Comparison of ENCODE assay signal across 1 cellular context in the genomic region with DNA sequence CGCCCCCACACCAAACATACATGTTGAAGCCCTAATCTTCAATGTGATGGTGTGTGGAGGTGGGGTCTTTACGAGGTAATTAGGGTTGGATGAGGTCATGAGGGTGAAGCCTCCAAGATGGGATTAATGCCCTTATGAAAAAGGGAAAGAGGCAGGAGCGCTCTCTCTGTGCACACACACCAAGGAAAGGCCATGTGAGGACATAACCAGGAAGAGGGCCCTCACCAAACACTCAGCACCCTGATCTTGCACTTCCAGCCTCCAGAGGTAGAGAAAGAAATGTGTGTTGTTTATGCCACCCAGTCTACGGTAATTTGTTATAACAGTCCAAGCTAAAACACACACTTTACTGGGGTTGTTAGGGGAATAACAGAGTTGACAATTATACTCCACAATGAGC.
TF ChIP-seq lines count a peak whose summit lies in the region.

No MANE protein-coding gene starts in this region.

TF ChIP-seq in GM23338, 12 proteins besides CTCF, POLR2A, EP300 and RAD21 (continued from another document):
- TF ChIP-seq CREB1 (CRISPR knock-in tag; IDR thresholded peaks at IDR 0.05; ENCODE audit: low read depth): no peak
- no peak for TF ChIP-seq ZNF331 (CRISPR knock-in tag; IDR thresholded peaks at IDR 0.05; ENCODE audit: low read depth)
- TF ChIP-seq EZH2 (IDR thresholded peaks at IDR 0.05; ENCODE audit: low read depth, unreplicated experiment): no peak
- no peak for TF ChIP-seq NANOG (IDR thresholded peaks at IDR 0.05; ENCODE audit: borderline replicate concordance)
- TF ChIP-seq JUNB (IDR thresholded peaks at IDR 0.05; ENCODE audit: unreplicated experiment): no peak
- TF ChIP-seq, protein P1, sequence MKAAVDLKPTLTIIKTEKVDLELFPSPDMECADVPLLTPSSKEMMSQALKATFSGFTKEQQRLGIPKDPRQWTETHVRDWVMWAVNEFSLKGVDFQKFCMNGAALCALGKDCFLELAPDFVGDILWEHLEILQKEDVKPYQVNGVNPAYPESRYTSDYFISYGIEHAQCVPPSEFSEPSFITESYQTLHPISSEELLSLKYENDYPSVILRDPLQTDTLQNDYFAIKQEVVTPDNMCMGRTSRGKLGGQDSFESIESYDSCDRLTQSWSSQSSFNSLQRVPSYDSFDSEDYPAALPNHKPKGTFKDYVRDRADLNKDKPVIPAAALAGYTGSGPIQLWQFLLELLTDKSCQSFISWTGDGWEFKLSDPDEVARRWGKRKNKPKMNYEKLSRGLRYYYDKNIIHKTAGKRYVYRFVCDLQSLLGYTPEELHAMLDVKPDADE (IDR thresholded peaks at IDR 0.05): no peak
- TF ChIP-seq ZNF114 (CRISPR knock-in tag; IDR thresholded peaks at IDR 0.05): no peak
- TF ChIP-seq, protein P2, sequence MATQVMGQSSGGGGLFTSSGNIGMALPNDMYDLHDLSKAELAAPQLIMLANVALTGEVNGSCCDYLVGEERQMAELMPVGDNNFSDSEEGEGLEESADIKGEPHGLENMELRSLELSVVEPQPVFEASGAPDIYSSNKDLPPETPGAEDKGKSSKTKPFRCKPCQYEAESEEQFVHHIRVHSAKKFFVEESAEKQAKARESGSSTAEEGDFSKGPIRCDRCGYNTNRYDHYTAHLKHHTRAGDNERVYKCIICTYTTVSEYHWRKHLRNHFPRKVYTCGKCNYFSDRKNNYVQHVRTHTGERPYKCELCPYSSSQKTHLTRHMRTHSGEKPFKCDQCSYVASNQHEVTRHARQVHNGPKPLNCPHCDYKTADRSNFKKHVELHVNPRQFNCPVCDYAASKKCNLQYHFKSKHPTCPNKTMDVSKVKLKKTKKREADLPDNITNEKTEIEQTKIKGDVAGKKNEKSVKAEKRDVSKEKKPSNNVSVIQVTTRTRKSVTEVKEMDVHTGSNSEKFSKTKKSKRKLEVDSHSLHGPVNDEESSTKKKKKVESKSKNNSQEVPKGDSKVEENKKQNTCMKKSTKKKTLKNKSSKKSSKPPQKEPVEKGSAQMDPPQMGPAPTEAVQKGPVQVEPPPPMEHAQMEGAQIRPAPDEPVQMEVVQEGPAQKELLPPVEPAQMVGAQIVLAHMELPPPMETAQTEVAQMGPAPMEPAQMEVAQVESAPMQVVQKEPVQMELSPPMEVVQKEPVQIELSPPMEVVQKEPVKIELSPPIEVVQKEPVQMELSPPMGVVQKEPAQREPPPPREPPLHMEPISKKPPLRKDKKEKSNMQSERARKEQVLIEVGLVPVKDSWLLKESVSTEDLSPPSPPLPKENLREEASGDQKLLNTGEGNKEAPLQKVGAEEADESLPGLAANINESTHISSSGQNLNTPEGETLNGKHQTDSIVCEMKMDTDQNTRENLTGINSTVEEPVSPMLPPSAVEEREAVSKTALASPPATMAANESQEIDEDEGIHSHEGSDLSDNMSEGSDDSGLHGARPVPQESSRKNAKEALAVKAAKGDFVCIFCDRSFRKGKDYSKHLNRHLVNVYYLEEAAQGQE (IDR thresholded peaks at IDR 0.05; ENCODE audit: unreplicated experiment): no peak
- no peak for TF ChIP-seq EZH2phosphoT487 (IDR thresholded peaks at IDR 0.05; ENCODE audit: unreplicated experiment)
